19 cellular contexts compared by ENCODE assay signal in genomic region chr16:2452650-2453049, GRCh38. TPM values are rescaled to one million over a fixed set of nuclear protein-coding genes. Genes with fewer than 3 reads are reported as not detected.
DNase-seq lines count a peak whose midpoint lies in the region; ATAC-seq, FAIRE-seq and TF ChIP-seq lines count a peak whose summit lies in the region.
"Had no signal": no experiment of that assay in that cellular context is flagged by ENCODE, and none has a peak within 500 bp of the region (broad histone marks: within the 10 kb centered on the region; RNA-seq: fewer than 3 reads in every experiment).

No MANE protein-coding gene starts in this region.

- H3K4me1 Mint-ChIP-seq in glutamatergic neuron (ENCODE audit: low read depth, unreplicated experiment): peaks cover 9% of the 10 kb centered on the region
- H3K4me1 Mint-ChIP-seq: CD4-positive, alpha-beta memory T cell had no signal

- H3K4me3 Mint-ChIP-seq in glutamatergic neuron (ENCODE audit: unreplicated experiment): no peak overlapping the region

- no peak for ATAC-seq in HG03342 (IDR thresholded peaks at IDR 0.05; ENCODE audit: unreplicated experiment)
- ATAC-seq: HCT116 had no signal

- TF ChIP-seq CTCF in bronchial epithelial cell (IDR thresholded peaks at IDR 0.05; ENCODE audit: insufficient read depth, low read length, severe bottlenecking) (no peak), glutamatergic neuron (IDR thresholded peaks at IDR 0.05; ENCODE audit: partially characterized antibody, unreplicated experiment) (no peak)

- FAIRE-seq in HTR-8/SVneo (lab: Jason Lieb, UNC) (peak; percentile 69), bronchial epithelial cell (lab: Jason Lieb, UNC) (peak; percentile 62)
- FAIRE-seq: G401.6, GM12892, GM19239, H1 had no signal

- peak overlapping the region; percentile 80 for H3K27ac Mint-ChIP-seq in glutamatergic neuron (ENCODE audit: unreplicated experiment)
- H3K27ac Mint-ChIP-seq: CD4-positive, alpha-beta memory T cell had no signal

- peaks cover 4% of the 10 kb centered on the region for H3K36me3 Mint-ChIP-seq in glutamatergic neuron (ENCODE audit: unreplicated experiment)

- peaks cover 5% of the 10 kb centered on the region for H3K9me3 Mint-ChIP-seq in glutamatergic neuron (ENCODE audit: unreplicated experiment)
- H3K9me3 Mint-ChIP-seq: CD4-positive, alpha-beta memory T cell had no signal

- peaks cover 11% of the 10 kb centered on the region for H3K27me3 Mint-ChIP-seq in glutamatergic neuron (ENCODE audit: unreplicated experiment)
- H3K27me3 Mint-ChIP-seq: CD4-positive, alpha-beta memory T cell had no signal

- no peak overlapping the region for H3K4me3 ChIP-seq in bronchial epithelial cell (ENCODE audit: low read depth, low read length)
- H3K4me3 ChIP-seq: GM23248 had no signal

- H3K36me3 ChIP-seq in bronchial epithelial cell (ENCODE audit: control insufficient read depth, insufficient read depth, low read length): peaks cover 16% of the 10 kb centered on the region

- no peak for DNase-seq in HTR-8/SVneo (ENCODE audit: insufficient read length, low spot score)
- no peak for DNase-seq in bronchial epithelial cell (ENCODE audit: low read depth)
- no peak for DNase-seq in glutamatergic neuron
- DNase-seq in HCEC 1CT: no peak
- no peak for DNase-seq in putamen (ENCODE audit: low spot score)
- DNase-seq: C1 segment of cervical spinal cord; Calu3; CD4-positive, alpha-beta memory T cell; COR-L47; DMS53; DND-41; GM23248; H7 had no signal

- H3K27me3 ChIP-seq in bronchial epithelial cell (ENCODE audit: control insufficient read depth, insufficient read depth, low read length): no peaks in the 10 kb centered on the region

RNA-seq across cellular contexts. Expression of gene TEDC2, which starts 7.3 kb away (rescaled TPM):
- total RNA-seq in bronchial epithelial cell (0.53 and 0.64 TPM in 2 replicates), glutamatergic neuron (ENCODE audit: unreplicated experiment) (21.1 TPM)

RNA-seq across cellular contexts. Expression of gene NTN3, which starts 18.4 kb away (rescaled TPM):
- total RNA-seq in bronchial epithelial cell: under 0.01 TPM in 1 of 2 replicates, not detected in the other
- 5.4 TPM for total RNA-seq in glutamatergic neuron (ENCODE audit: unreplicated experiment)
- total RNA-seq: Calu3; CD4-positive, alpha-beta memory T cell; GM23248 had no signal

RNA-seq across cellular contexts. Expression of gene TBC1D24, which starts 22.3 kb away (rescaled TPM):
- total RNA-seq in bronchial epithelial cell (4.7 and 5.4 TPM in 2 replicates), glutamatergic neuron (ENCODE audit: unreplicated experiment) (58.4 TPM)

RNA-seq across cellular contexts. Expression of gene CCNF, which starts 23.4 kb away (rescaled TPM):
- total RNA-seq in bronchial epithelial cell (3.9 and 5.4 TPM in 2 replicates), glutamatergic neuron (ENCODE audit: unreplicated experiment) (26.4 TPM)

Comparison
In these comparisons a context has a peak if more than half of its experiments do, and no peak if none do; other contexts are left out.
1. RNA of gene TEDC2, which starts 7.3 kb away (total RNA-seq): 21.1 TPM in glutamatergic neuron (single experiment); 0.53 to 0.64 TPM in bronchial epithelial cell; every median in the first group is over 10 times any median in the second.